ENCODE assay signal across 10 cellular contexts in the genomic region with DNA sequence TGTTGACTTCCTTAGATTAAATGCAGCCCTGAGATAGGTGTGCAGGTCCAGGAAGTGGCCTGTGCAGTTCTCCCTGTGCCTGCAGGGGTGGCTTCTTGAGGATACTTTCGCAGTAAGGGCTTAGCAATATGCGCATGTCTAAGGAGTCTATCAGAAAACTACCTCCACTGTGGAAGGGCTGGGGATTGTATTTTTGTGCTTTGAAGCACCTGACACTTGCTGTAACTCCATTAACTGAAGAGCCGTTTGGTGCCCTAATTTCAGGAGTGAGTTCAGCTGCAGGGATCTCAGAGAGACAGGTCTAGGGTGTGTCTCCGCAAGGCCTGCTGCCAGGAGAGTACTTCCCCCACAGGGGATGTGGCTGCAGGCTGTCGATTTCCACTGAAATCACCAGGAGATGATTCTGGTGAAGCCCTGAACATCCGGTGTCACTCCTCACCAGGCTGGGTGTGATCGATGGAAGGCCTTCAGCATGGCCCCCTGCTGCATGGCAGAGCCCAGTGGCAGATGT. TPM values are rescaled to one million over a fixed set of nuclear protein-coding genes. Genes with fewer than 3 reads are reported as not detected.
DNase-seq lines count a peak whose midpoint lies in the region; ATAC-seq, FAIRE-seq and TF ChIP-seq lines count a peak whose summit lies in the region.
"Had no signal": no experiment of that assay in that cellular context is flagged by ENCODE, and none has a peak within 500 bp of the region (broad histone marks: within the 10 kb centered on the region; RNA-seq: fewer than 3 reads in every experiment).

No MANE protein-coding gene starts in this region.

- no peak overlapping the region for H4K5ac ChIP-seq in H1 (ENCODE audit: insufficient read length, low read depth, low read length)

- H3K9me3 ChIP-seq in SK-N-MC (ENCODE audit: low read depth, low read length), result no peaks in the 10 kb centered on the region
- no peaks in the 10 kb centered on the region for H3K9me3 ChIP-seq in H1 (ENCODE audit: insufficient read depth in 2 of 2, low read depth in 1 of 2, low read length in 1 of 2)
- H3K9me3 ChIP-seq: prostate gland had no signal

- H3K23me2 ChIP-seq in H1 (ENCODE audit: low read depth, low read length), result peaks cover 6% of the 10 kb centered on the region

- CTCF ChIA-PET in H1 (lab: Charles Lee; ENCODE audit: partially characterized antibody), result interaction anchor here (0.6 to 2.2 kb wide), 4 partner anchors 17 to 165 kb away, joined by 3 to 5 read pairs (median 4); no protein-coding TSS in a partner anchor

- no peak for FAIRE-seq in H1 (lab: Jason Lieb, UNC)

- peaks cover 0 to 8% (median 4%) of the 10 kb centered on the region in 4 experiments; a peak in 5 of 7 replicates for H3K4me1 ChIP-seq in H1 (replicated peaks in 1 of 4; ENCODE audit: control insufficient read depth in 3 of 4, insufficient read depth in 4 of 4, low read length in 3 of 4)
- H3K4me1 ChIP-seq: prostate gland had no signal

- H4K8ac ChIP-seq in H1 (ENCODE audit: extremely low read depth, insufficient read depth, low read length), result no peak overlapping the region

- TF ChIP-seq CTCF in H1 (IDR thresholded peaks at IDR 0.05; ENCODE audit: control extremely low read depth in 1 of 3, insufficient read depth in 1 of 3, low read depth in 1 of 3, low read length in 3 of 3), result no peak

- no peak overlapping the region for H2AK5ac ChIP-seq in H1 (ENCODE audit: low read depth, low read length)

- no peak overlapping the region for H3K56ac ChIP-seq in H1 (replicated peaks; ENCODE audit: insufficient read length, low read depth, low read length)

- H3K18ac ChIP-seq in H1 (ENCODE audit: extremely low read depth, low read length), result no peak overlapping the region

- H3K4me2 ChIP-seq in H1 (ENCODE audit: insufficient read depth in 1 of 2, low read depth in 2 of 2, low read length in 2 of 2), result no peak overlapping the region

- H3K4ac ChIP-seq in H1 (replicated peaks; ENCODE audit: insufficient read length, low read depth, low read length), result no peak overlapping the region

- H2BK15ac ChIP-seq in H1 (ENCODE audit: low read length), result no peak overlapping the region

- H3K27ac ChIP-seq in SK-N-MC, result peak overlapping the region; percentile 68
- H3K27ac ChIP-seq in H1 (ENCODE audit: low read depth, low read length), result no peak overlapping the region
- H3K27ac ChIP-seq in caudate nucleus (ENCODE audit: low read depth, low read length), result no peak overlapping the region
- H3K27ac ChIP-seq: prostate gland had no signal

- ATAC-seq in GM21529 (IDR thresholded peaks at IDR 0.05; ENCODE audit: unreplicated experiment), result peak; percentile 22
- no peak for ATAC-seq in HG02973 (IDR thresholded peaks at IDR 0.05; ENCODE audit: unreplicated experiment)

- H2BK20ac ChIP-seq in H1 (ENCODE audit: low read length), result no peak overlapping the region

- H2BK5ac ChIP-seq in H1 (ENCODE audit: low read depth, low read length), result no peak overlapping the region

- H3K79me2 ChIP-seq in H1 (ENCODE audit: control insufficient read depth in 1 of 2, insufficient read depth in 2 of 2, low read length in 2 of 2), result no peaks in the 10 kb centered on the region; a peak in 1 of 4 replicates

- H3K79me1 ChIP-seq in H1 (ENCODE audit: low read depth, low read length), result no peaks in the 10 kb centered on the region

- no peak overlapping the region for H3K23ac ChIP-seq in H1 (ENCODE audit: insufficient read length)

- peaks cover 0 to 5% of the 10 kb centered on the region in 2 experiments for H4K20me1 ChIP-seq in H1 (replicated peaks in 1 of 2; ENCODE audit: control insufficient read depth in 1 of 2, insufficient read depth in 2 of 2, low read length in 2 of 2)

- in situ Hi-C loops in ACHN (cut with HindIII; ENCODE audit: low pct_ligation_motif_present, low pct_unique_long_range_greater_than_20kb, low sequenced_read_pairs), result no loop called here

- peak overlapping the region; percentile 15; the same call in 1 of the 2 replicates for H3K4me3 ChIP-seq in SK-N-MC
- H3K4me3 ChIP-seq in H1 (ENCODE audit: extremely low read depth in 1 of 4, insufficient read depth in 2 of 4, low read depth in 3 of 4, low read length in 4 of 4), result no peak overlapping the region
- H3K4me3 ChIP-seq: prostate gland had no signal

- TF ChIP-seq EP300 in H1 (IDR thresholded peaks at IDR 0.05; ENCODE audit: borderline replicate concordance in 1 of 2, low read depth in 2 of 2, low read length in 2 of 2), result no peak

- DNase-seq in COR-L47 (lab: John Stamatoyannopoulos, UW), result peak; percentile 78
- DNase-seq in SK-N-MC (ENCODE audit: low read depth, low spot score), result no peak
- no peak for DNase-seq in H1 (ENCODE audit: low read depth in 1 of 2, low spot score in 2 of 2)
- DNase-seq in ACHN, result no peak
- no peak for DNase-seq in AML-193 (lab: John Stamatoyannopoulos, UW)
- DNase-seq in caudate nucleus (lab: John Stamatoyannopoulos, UW), result no peak
- DNase-seq: foreskin fibroblast had no signal

- no peak overlapping the region for H4K91ac ChIP-seq in H1 (replicated peaks; ENCODE audit: insufficient read length, low read length)

- H2AFZ ChIP-seq in H1 (ENCODE audit: low read length), result no peak overlapping the region

- no peak for TF ChIP-seq RAD21 in H1 (IDR thresholded peaks at IDR 0.05 in 1 of 2, conservative IDR thresholded peaks at IDR 0.05 in 1 of 2; ENCODE audit: low read depth in 2 of 2, low read length in 2 of 2)

- H3K27me3 ChIP-seq in H1 (replicated peaks in 1 of 4; ENCODE audit: control insufficient read depth in 3 of 4, extremely low read depth in 1 of 4, insufficient read depth in 3 of 4, low read length in 3 of 4), result no peaks in the 10 kb centered on the region

- TF ChIP-seq POLR2A in H1 (IDR thresholded peaks at IDR 0.05; ENCODE audit: control extremely low read depth in 1 of 2, low read depth in 2 of 2, low read length in 2 of 2), result no peak

- H2BK120ac ChIP-seq in H1 (replicated peaks; ENCODE audit: low read depth, low read length), result no peak overlapping the region

- WGBS in H1 (ENCODE audit: extremely low coverage in 1 of 2, insufficient coverage in 1 of 2, insufficient read length in 1 of 2, insufficient replicate concordance in 2 of 2, low coverage in 1 of 2, low lambda C conversion rate in 2 of 2, missing lambda C conversion rate in 1 of 2), 2 experiments, result 87% methylated on average over 7 of the region's 7 CpGs; no CpG with 5 or more reads in 1 of the 2 experiments

- no peak overlapping the region for H2BK12ac ChIP-seq in H1 (ENCODE audit: low read depth, low read length)

- H3K9ac ChIP-seq in SK-N-MC (ENCODE audit: insufficient read length) (no peak overlapping the region), H1 (replicated peaks in 1 of 4; ENCODE audit: extremely low read depth in 1 of 4, low read depth in 3 of 4, low read length in 3 of 4) (no peak overlapping the region)

- H3K14ac ChIP-seq in H1 (ENCODE audit: insufficient read length), result no peak overlapping the region

- POLR2A ChIA-PET in H1 (lab: Charles Lee; ENCODE audit: partially characterized antibody), result no interaction called here

- no peaks in the 10 kb centered on the region for H3K36me3 ChIP-seq in SK-N-MC (ENCODE audit: insufficient read depth, low read length)
- H3K36me3 ChIP-seq in H1 (ENCODE audit: control insufficient read depth in 2 of 4, insufficient read depth in 4 of 4, low read length in 3 of 4), result no peaks in the 10 kb centered on the region; a peak in 1 of 8 replicates
- H3K36me3 ChIP-seq: prostate gland had no signal

TF ChIP-seq in H1, 55 proteins besides CTCF, POLR2A, EP300 and RAD21:
- TF ChIP-seq POU5F1 (IDR thresholded peaks at IDR 0.05; ENCODE audit: low read depth, low read length) (0 out of 2 replicates have a peak, but pooled peaks have one; percentile 63), YY1 (IDR thresholded peaks at IDR 0.05; ENCODE audit: low read depth, low read length) (no peak)

RNA-seq across cellular contexts. Expression of a gene that starts 35.5 kb away (rescaled TPM):
- total RNA-seq in H1 (2021; fragmentation: NEBNext Ultra II Directional; extraction: Animal tissue kit (Norgen Biotek cat#: 25700)), result 0.71 and 0.74 TPM in 2 replicates
- polyA plus RNA-seq in H1 (2011; rRNA removed), result 1.3 and 1.5 TPM in 2 replicates
- 0.81 TPM for polyA plus RNA-seq in H1 (2011; cell fraction: cytosol; rRNA removed)
- 1.4 TPM for polyA plus RNA-seq in H1 (2011; cell fraction: nucleus; rRNA removed)
- polyA plus RNA-seq in H1 (2012, experiment 1 of 2), result 0.75 to 1.2 TPM (median 1.0 TPM) in 4 replicates
- polyA plus RNA-seq in H1 (2012, experiment 2 of 2), result 0.20 TPM
- 0.63 TPM for polyA plus RNA-seq in H1 (2013, experiment 1 of 2)
- 0.55 TPM for polyA plus RNA-seq in H1 (2013, experiment 2 of 2)
- 1.2 and 1.5 TPM in 2 replicates for polyA minus RNA-seq in H1 (2011; rRNA and poly(A)+ RNA removed)
- 2.6 TPM for polyA minus RNA-seq in H1 (2011; cell fraction: cytosol; rRNA and poly(A)+ RNA removed)
- 4.5 TPM for polyA minus RNA-seq in H1 (2011; cell fraction: nucleus; rRNA and poly(A)+ RNA removed)
